ENCODE assay signal across 19 cellular contexts in genomic region chr3:42743204-42743995, GRCh38. TPM values are rescaled to one million over a fixed set of nuclear protein-coding genes. Genes with fewer than 3 reads are reported as not detected.
A peak's percentile ranks its signal among the peaks of the same experiment; 100 is the strongest.
DNase-seq lines count a peak whose midpoint lies in the region; ATAC-seq and TF ChIP-seq lines count a peak whose summit lies in the region.
"Had no signal": no experiment of that assay in that cellular context is flagged by ENCODE, and none has a peak within 500 bp of the region (broad histone marks: within the 10 kb centered on the region; RNA-seq: fewer than 3 reads in every experiment).

No MANE protein-coding gene starts in this region.

- H3K9me3 ChIP-seq in CD4-positive, alpha-beta T cell (ENCODE audit: control insufficient read depth, low read length): no peaks in the 10 kb centered on the region
- H3K9me3 ChIP-seq in OCI-LY7 (ENCODE audit: low read length) (no peaks in the 10 kb centered on the region), esophagus muscularis mucosa (no peaks in the 10 kb centered on the region), gastrocnemius medialis (no peaks in the 10 kb centered on the region)
- H3K9me3 ChIP-seq: prostate gland had no signal

- CTCF ChIA-PET in CD4-positive, alpha-beta T cell (lab: Charles Lee): interaction anchor here (0.7 to 1.2 kb wide), 6 partner anchors 23 to 162 kb away, joined by 3 to 10 read pairs (median 4); partner anchors contain the start of genes SEC22C and SS18L2
- CTCF ChIA-PET in OCI-LY7 (lab: Charles Lee; ENCODE audit: unreplicated experiment): no interaction called here

- no peak overlapping the region for H3K4me3 Mint-ChIP-seq in CD4-positive, alpha-beta T cell
- H3K4me3 Mint-ChIP-seq: activated CD4-positive, alpha-beta T cell treated with anti-CD3 and anti-CD28 coated beads, Interleukin-2, amount 10 ng/mL, durations not matched to agents 7 days and 5 days; activated naive CD8-positive, alpha-beta T cell treated with anti-CD3 and anti-CD28 coated beads, Interleukin-2, amount 50 U/mL, for 24 hours; CD14-positive monocyte; mesothelial cell of epicardium; nephron progenitor cell had no signal

- no peak overlapping the region for H3K4me3 ChIP-seq in OCI-LY7 (ENCODE audit: low read depth, low read length, poor library complexity, severe bottlenecking)
- no peak overlapping the region for H3K4me3 ChIP-seq in esophagus muscularis mucosa
- H3K4me3 ChIP-seq in gastrocnemius medialis: no peak overlapping the region
- H3K4me3 ChIP-seq: GM12878, K562, prostate gland had no signal

- 97% methylated on average over 7 of the region's 7 CpGs for WGBS in esophagus muscularis mucosa

- no peaks in the 10 kb centered on the region for H4K20me1 ChIP-seq in OCI-LY7 (ENCODE audit: insufficient read depth, low read length)

- in situ Hi-C loops in gastrocnemius medialis (cut with MboI; ENCODE audit: low sequenced_read_pairs in 4 of 4): loop anchor here (5.0 to 25.0 kb wide), 4 partner anchors 41 to 159 kb away; partner anchors contain the start of genes SEC22C (in 2 of the 4), ZBTB47 (in 2 of the 4), HHATL (in 1 of the 4) and SS18L2 (in 1 of the 4)

- 0 out of 2 replicates have a peak overlapping the region, but pooled peaks have one; percentile 25 for H2AFZ ChIP-seq in OCI-LY7 (ENCODE audit: low read length)

- no peak for TF ChIP-seq CTCF in CD4-positive, alpha-beta T cell (IDR thresholded peaks at IDR 0.05)
- TF ChIP-seq CTCF in OCI-LY7 (conservative IDR thresholded peaks at IDR 0.05; ENCODE audit: low read length): no peak
- no peak for TF ChIP-seq CTCF in esophagus muscularis mucosa (IDR thresholded peaks at IDR 0.05)
- TF ChIP-seq CTCF in gastrocnemius medialis (IDR thresholded peaks at IDR 0.05 in 4 of 5, conservative IDR thresholded peaks at IDR 0.05 in 1 of 5): no peak

- peaks cover 40% of the 10 kb centered on the region for H3K4me1 Mint-ChIP-seq in CD4-positive, alpha-beta T cell (ENCODE audit: low read depth)

- BruUV-seq in OCI-LY7 (replicated peaks; lab: Mats Ljungman, UMichigan): no TSS peak

- no peak overlapping the region for H3K27ac ChIP-seq in CD4-positive, alpha-beta T cell (ENCODE audit: low read depth, low read length)
- H3K27ac ChIP-seq in OCI-LY7 (ENCODE audit: low read depth, low read length, poor library complexity, severe bottlenecking) (no peak overlapping the region), esophagus muscularis mucosa (replicated peaks in 1 of 4) (peak overlapping the region in 3 of 4 donors; percentile 42 to 51 (median 46)), gastrocnemius medialis (peak overlapping the region; percentile 85 to 99 (median 94))
- H3K27ac ChIP-seq: foreskin keratinocyte, prostate gland had no signal

- H3K27me3 Mint-ChIP-seq in CD4-positive, alpha-beta T cell: no peaks in the 10 kb centered on the region
- H3K27me3 Mint-ChIP-seq: activated naive CD8-positive, alpha-beta T cell treated with anti-CD3 and anti-CD28 coated beads, Interleukin-2, amount 50 U/mL, for 24 hours had no signal

- H3K4me1 ChIP-seq in OCI-LY7 (ENCODE audit: insufficient read depth, low read length, poor library complexity, severe bottlenecking) (no peaks in the 10 kb centered on the region), esophagus muscularis mucosa (peaks cover 37 to 46% (median 45%) of the 10 kb centered on the region in 4 donors), gastrocnemius medialis (peaks cover 36 to 58% of the 10 kb centered on the region in 2 donors)
- H3K4me1 ChIP-seq: foreskin keratinocyte had no signal

- intact Hi-C loops in CD4-positive, alpha-beta T cell (cut with DNase I, micrococcal nuclease): loop anchor here in 1 of 2 experiments (5.0 kb wide), 1 partner anchor 91 kb away; the partner anchor contains the start of gene ZBTB47
- intact Hi-C loops in OCI-LY7 (cut with micrococcal nuclease; ENCODE audit: unreplicated experiment): loop anchor here (10.0 kb wide), 1 partner anchor 89 kb away; the partner anchor contains the start of gene ZBTB47
- intact Hi-C loops in esophagus muscularis mucosa (cut with DNase I): loop anchor here (5.0 kb wide), 1 partner anchor 91 kb away; the partner anchor contains the start of gene ZBTB47
- intact Hi-C loops in gastrocnemius medialis (cut with DNase I; ENCODE audit: low total_unique reads): loop anchor here (10.0 kb wide), 1 partner anchor 519 kb away; no protein-coding TSS in a partner anchor

- no peaks in the 10 kb centered on the region for H3K9me3 Mint-ChIP-seq in CD4-positive, alpha-beta T cell
- H3K9me3 Mint-ChIP-seq: activated CD4-positive, alpha-beta T cell treated with anti-CD3 and anti-CD28 coated beads, Interleukin-2, amount 10 ng/mL, durations not matched to agents 7 days and 5 days; activated naive CD8-positive, alpha-beta T cell treated with anti-CD3 and anti-CD28 coated beads, Interleukin-2, amount 50 U/mL, for 24 hours; CD14-positive monocyte; mesothelial cell of epicardium had no signal

- no peaks in the 10 kb centered on the region for H3K27me3 ChIP-seq in CD4-positive, alpha-beta T cell (ENCODE audit: control insufficient read depth, insufficient read depth, low read length)
- H3K27me3 ChIP-seq in esophagus muscularis mucosa (no peaks in the 10 kb centered on the region), gastrocnemius medialis (no peaks in the 10 kb centered on the region)

- H3K36me3 ChIP-seq in OCI-LY7 (ENCODE audit: insufficient read depth, low read length) (no peaks in the 10 kb centered on the region), esophagus muscularis mucosa (no peaks in the 10 kb centered on the region), gastrocnemius medialis (no peaks in the 10 kb centered on the region)
- H3K36me3 ChIP-seq: prostate gland had no signal

- DNase-seq in CD4-positive, alpha-beta T cell: no peak
- DNase-seq in OCI-LY7 (ENCODE audit: low spot score): no peak
- DNase-seq in esophagus muscularis mucosa (ENCODE audit: extremely low spot score): no peak
- no peak for DNase-seq in gastrocnemius medialis
- no peak for DNase-seq in SHP77 (lab: John Stamatoyannopoulos, UW)
- no peak for DNase-seq in COLO829 (ENCODE audit: low spot score)
- DNase-seq: kidney had no signal

- no peaks in the 10 kb centered on the region for H3K9me2 ChIP-seq in OCI-LY7 (ENCODE audit: insufficient read depth, low read length)

- no peaks in the 10 kb centered on the region for H3K36me3 Mint-ChIP-seq in CD4-positive, alpha-beta T cell (ENCODE audit: low read depth)
- H3K36me3 Mint-ChIP-seq: CD14-positive monocyte, mesothelial cell of epicardium had no signal

- no peak overlapping the region for H3K4me2 ChIP-seq in OCI-LY7 (ENCODE audit: low read length)

- TF ChIP-seq POLR2A in esophagus muscularis mucosa (IDR thresholded peaks at IDR 0.05; ENCODE audit: low read depth) (no peak), gastrocnemius medialis (IDR thresholded peaks at IDR 0.05) (no peak)

- POLR2A ChIA-PET in CD4-positive, alpha-beta T cell (lab: Charles Lee): interaction anchor here (0.6 kb wide), 1 partner anchor 9 kb away, joined by 3 read pairs; no protein-coding TSS in a partner anchor
- POLR2A ChIA-PET in OCI-LY7 (lab: Charles Lee): no interaction called here

- ATAC-seq in CD4-positive, alpha-beta T cell (ENCODE audit: poor library complexity): no peak
- ATAC-seq in gastrocnemius medialis (no peak), HG02642 (IDR thresholded peaks at IDR 0.05; ENCODE audit: poor library complexity, unreplicated experiment) (no peak)

- no peaks in the 10 kb centered on the region for H3K79me2 ChIP-seq in OCI-LY7 (ENCODE audit: insufficient read depth, low read depth, low read length)

- peak overlapping the region; percentile 79 for H3K27ac Mint-ChIP-seq in CD4-positive, alpha-beta T cell
- H3K27ac Mint-ChIP-seq: activated naive CD8-positive, alpha-beta T cell treated with anti-CD3 and anti-CD28 coated beads, Interleukin-2, amount 50 U/mL, for 24 hours; nephron progenitor cell had no signal

- TF ChIP-seq EP300 in esophagus muscularis mucosa (IDR thresholded peaks at IDR 0.05): no peak

RNA-seq across cellular contexts. Expression of gene CCDC13, which starts 29.7 kb away (rescaled TPM):
- total RNA-seq in CD4-positive, alpha-beta T cell: under 1 TPM in 1 of 2 experiments, not detected in 1; 0.38 TPM
- 0.21 and 1.4 TPM in 2 replicates for total RNA-seq in OCI-LY7 (2014; rRNA removed; shearing (Covaris generic))
- total RNA-seq in OCI-LY7 (2022) (not detected in 2 replicates), esophagus muscularis mucosa (1 to 10 TPM; 1.2 to 5.3 (median 3.9) TPM), gastrocnemius medialis (1 to 10 TPM in 2 of 4 donors, under 1 TPM in 2; 0.12 to 1.5 (median 1.1) TPM)

RNA-seq across cellular contexts. Expression of gene HHATL, which starts 40.8 kb away (rescaled TPM):
- not detected for total RNA-seq in CD4-positive, alpha-beta T cell
- not detected in 2 replicates for total RNA-seq in OCI-LY7 (2014; rRNA removed; shearing (Covaris generic))
- total RNA-seq in OCI-LY7 (2022) (not detected in 2 replicates), esophagus muscularis mucosa (1 to 10 TPM in 1 of 4 donors, not detected in 3; 1.5 TPM), gastrocnemius medialis (100 to 1,000 TPM in 2 of 4 donors, 10 to 100 TPM in 2; 78.0 to 309 (median 164) TPM)
- total RNA-seq: activated CD4-positive, alpha-beta T cell treated with anti-CD3 and anti-CD28 coated beads, Interleukin-2, amount 10 ng/mL, durations not matched to agents 7 days and 5 days; dermis microvascular lymphatic vessel endothelial cell; epithelial cell of proximal tubule; foreskin keratinocyte; GM12878; K562; kidney; mesothelial cell of epicardium had no signal

RNA-seq across cellular contexts. Expression of gene KLHL40, which starts 58.1 kb away (rescaled TPM):
- total RNA-seq in CD4-positive, alpha-beta T cell: not detected
- total RNA-seq in OCI-LY7 (2014; rRNA removed; shearing (Covaris generic)): not detected in 2 replicates
- total RNA-seq in OCI-LY7 (2022): not detected in 2 replicates
- total RNA-seq in esophagus muscularis mucosa: under 1 TPM in 1 of 4 donors, not detected in 3; 0.17 TPM
- total RNA-seq in gastrocnemius medialis: 100 to 1,000 TPM; 197 to 682 (median 397) TPM
- total RNA-seq: activated CD4-positive, alpha-beta T cell treated with anti-CD3 and anti-CD28 coated beads, Interleukin-2, amount 10 ng/mL, durations not matched to agents 7 days and 5 days; dermis microvascular lymphatic vessel endothelial cell; epithelial cell of proximal tubule; foreskin keratinocyte; GM12878; K562; kidney; mesothelial cell of epicardium had no signal

Comparison
In these comparisons a context has a peak if more than half of its experiments do, and no peak if none do; other contexts are left out.
1. H3K27ac ChIP-seq: peak in esophagus muscularis mucosa (3 of 4) and gastrocnemius medialis (4 of 4); none in CD4-positive, alpha-beta T cell (single experiment) and OCI-LY7 (single experiment).
2. RNA of gene HHATL, which starts 40.8 kb away (total RNA-seq): 78.0 to 309 TPM in gastrocnemius medialis; 1.5 TPM in esophagus muscularis mucosa, not detected in CD4-positive, alpha-beta T cell and not detected in OCI-LY7; every median in the first group is over 10 times any median in the second.
3. RNA of gene KLHL40, which starts 58.1 kb away (total RNA-seq): 197 to 682 TPM in gastrocnemius medialis; not detected in CD4-positive, alpha-beta T cell, not detected in OCI-LY7 and 0.17 TPM in esophagus muscularis mucosa; every median in the first group is over 100 times any median in the second.